In genomic region chr15:79381593-79381992, GRCh38 we compare ENCODE assay signal across 1 cellular context.
A peak's percentile ranks its signal among the peaks of the same experiment; 100 is the strongest.
TF ChIP-seq lines count a peak whose summit lies in the region.

No MANE protein-coding gene starts in this region.

TF ChIP-seq in IMR-90, 13 proteins besides CTCF, POLR2A, EP300 and RAD21:
- TF ChIP-seq MXI1 (IDR thresholded peaks at IDR 0.05; ENCODE audit: borderline replicate concordance, low read depth, low read length) (no peak), MAFK (IDR thresholded peaks at IDR 0.05; ENCODE audit: low read depth, low read length) (no peak), MAZ (IDR thresholded peaks at IDR 0.05; ENCODE audit: borderline replicate concordance, low read depth, low read length) (no peak), SMC3 (IDR thresholded peaks at IDR 0.05; ENCODE audit: low read depth, low read length) (no peak), NFE2L2 (IDR thresholded peaks at IDR 0.05; ENCODE audit: low read depth, low read length) (no peak), ELK1 (IDR thresholded peaks at IDR 0.05; ENCODE audit: borderline replicate concordance, low read depth, low read length) (no peak), CEBPB (IDR thresholded peaks at IDR 0.05; ENCODE audit: low read depth, low read length) (0 out of 2 replicates have a peak, but pooled peaks have one; percentile 5), CHD1 (IDR thresholded peaks at IDR 0.05; ENCODE audit: low read depth, low read length) (no peak)
